Comparison of ENCODE assay signal across 1 cellular context in the genomic region with DNA sequence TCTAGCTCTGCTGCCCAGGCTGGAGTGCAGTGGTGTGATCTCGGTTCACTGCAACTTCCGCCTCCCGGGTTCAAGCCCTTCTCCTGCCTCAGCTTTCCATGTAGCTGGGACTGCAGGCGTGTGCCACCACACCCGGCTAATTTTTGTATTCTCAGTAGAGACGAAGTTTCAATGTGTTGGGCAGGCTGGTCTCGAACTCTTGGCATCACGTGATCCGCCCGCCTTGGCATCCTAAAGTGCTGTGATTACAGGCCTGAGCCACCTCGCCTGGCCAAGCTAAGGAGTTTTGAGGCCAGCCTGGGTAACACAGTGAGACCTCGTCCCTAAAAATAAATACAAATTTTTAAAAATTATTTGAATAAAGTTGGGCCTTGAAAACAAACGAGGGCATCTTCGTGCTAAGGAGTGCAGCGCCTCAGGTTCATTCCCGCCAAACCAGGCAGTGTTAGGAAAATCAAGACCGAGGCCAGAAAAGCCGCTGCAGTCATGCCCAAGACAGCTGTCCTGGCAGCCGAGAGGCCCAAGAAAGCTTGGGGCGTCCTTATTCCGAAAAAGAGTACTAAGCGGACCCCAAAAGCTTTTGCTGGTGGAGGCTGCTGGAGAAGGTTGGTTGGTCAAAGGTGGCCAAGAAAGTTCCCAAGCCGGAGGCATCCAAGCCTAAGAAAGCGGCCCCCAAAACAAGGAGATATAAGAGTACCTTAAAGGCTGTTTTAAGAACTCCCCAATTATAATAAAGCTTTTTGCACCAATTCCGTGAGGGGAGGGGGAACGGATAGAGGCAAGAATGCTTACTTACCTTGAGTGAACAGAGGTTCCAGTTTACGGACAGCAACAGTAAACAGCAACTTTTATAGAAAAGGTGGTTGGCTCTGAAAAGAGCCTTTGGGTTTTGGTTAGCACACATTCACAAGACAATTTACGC.
TF ChIP-seq lines count a peak whose summit lies in the region.

No MANE protein-coding gene starts in this region.

TF ChIP-seq in GM23338, 12 proteins besides CTCF, POLR2A, EP300 and RAD21 (continued from another document):
- TF ChIP-seq, protein P1, sequence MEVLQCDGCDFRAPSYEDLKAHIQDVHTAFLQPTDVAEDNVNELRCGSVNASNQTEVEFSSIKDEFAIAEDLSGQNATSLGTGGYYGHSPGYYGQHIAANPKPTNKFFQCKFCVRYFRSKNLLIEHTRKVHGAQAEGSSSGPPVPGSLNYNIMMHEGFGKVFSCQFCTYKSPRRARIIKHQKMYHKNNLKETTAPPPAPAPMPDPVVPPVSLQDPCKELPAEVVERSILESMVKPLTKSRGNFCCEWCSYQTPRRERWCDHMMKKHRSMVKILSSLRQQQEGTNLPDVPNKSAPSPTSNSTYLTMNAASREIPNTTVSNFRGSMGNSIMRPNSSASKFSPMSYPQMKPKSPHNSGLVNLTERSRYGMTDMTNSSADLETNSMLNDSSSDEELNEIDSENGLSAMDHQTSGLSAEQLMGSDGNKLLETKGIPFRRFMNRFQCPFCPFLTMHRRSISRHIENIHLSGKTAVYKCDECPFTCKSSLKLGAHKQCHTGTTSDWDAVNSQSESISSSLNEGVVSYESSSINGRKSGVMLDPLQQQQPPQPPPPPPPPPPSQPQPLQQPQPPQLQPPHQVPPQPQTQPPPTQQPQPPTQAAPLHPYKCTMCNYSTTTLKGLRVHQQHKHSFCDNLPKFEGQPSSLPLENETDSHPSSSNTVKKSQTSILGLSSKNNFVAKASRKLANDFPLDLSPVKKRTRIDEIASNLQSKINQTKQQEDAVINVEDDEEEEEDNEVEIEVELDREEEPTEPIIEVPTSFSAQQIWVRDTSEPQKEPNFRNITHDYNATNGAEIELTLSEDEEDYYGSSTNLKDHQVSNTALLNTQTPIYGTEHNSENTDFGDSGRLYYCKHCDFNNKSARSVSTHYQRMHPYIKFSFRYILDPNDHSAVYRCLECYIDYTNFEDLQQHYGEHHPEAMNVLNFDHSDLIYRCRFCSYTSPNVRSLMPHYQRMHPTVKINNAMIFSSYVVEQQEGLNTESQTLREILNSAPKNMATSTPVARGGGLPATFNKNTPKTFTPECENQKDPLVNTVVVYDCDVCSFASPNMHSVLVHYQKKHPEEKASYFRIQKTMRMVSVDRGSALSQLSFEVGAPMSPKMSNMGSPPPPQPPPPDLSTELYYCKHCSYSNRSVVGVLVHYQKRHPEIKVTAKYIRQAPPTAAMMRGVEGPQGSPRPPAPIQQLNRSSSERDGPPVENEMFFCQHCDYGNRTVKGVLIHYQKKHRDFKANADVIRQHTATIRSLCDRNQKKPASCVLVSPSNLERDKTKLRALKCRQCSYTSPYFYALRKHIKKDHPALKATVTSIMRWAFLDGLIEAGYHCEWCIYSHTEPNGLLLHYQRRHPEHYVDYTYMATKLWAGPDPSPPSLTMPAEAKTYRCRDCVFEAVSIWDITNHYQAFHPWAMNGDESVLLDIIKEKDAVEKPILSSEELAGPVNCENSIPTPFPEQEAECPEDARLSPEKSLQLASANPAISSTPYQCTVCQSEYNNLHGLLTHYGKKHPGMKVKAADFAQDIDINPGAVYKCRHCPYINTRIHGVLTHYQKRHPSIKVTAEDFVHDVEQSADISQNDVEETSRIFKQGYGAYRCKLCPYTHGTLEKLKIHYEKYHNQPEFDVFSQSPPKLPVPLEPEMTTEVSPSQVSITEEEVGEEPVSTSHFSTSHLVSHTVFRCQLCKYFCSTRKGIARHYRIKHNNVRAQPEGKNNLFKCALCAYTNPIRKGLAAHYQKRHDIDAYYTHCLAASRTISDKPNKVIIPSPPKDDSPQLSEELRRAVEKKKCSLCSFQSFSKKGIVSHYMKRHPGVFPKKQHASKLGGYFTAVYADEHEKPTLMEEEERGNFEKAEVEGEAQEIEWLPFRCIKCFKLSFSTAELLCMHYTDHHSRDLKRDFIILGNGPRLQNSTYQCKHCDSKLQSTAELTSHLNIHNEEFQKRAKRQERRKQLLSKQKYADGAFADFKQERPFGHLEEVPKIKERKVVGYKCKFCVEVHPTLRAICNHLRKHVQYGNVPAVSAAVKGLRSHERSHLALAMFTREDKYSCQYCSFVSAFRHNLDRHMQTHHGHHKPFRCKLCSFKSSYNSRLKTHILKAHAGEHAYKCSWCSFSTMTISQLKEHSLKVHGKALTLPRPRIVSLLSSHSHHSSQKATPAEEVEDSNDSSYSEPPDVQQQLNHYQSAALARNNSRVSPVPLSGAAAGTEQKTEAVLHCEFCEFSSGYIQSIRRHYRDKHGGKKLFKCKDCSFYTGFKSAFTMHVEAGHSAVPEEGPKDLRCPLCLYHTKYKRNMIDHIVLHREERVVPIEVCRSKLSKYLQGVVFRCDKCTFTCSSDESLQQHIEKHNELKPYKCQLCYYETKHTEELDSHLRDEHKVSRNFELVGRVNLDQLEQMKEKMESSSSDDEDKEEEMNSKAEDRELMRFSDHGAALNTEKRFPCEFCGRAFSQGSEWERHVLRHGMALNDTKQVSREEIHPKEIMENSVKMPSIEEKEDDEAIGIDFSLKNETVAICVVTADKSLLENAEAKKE (CRISPR knock-in tag; IDR thresholded peaks at IDR 0.05): no peak
- TF ChIP-seq ZNF331 (CRISPR knock-in tag; IDR thresholded peaks at IDR 0.05; ENCODE audit: low read depth) (no peak), NANOG (IDR thresholded peaks at IDR 0.05; ENCODE audit: borderline replicate concordance) (no peak), EZH2phosphoT487 (IDR thresholded peaks at IDR 0.05; ENCODE audit: unreplicated experiment) (no peak)
